8 cellular contexts compared by ENCODE assay signal in the genomic region with DNA sequence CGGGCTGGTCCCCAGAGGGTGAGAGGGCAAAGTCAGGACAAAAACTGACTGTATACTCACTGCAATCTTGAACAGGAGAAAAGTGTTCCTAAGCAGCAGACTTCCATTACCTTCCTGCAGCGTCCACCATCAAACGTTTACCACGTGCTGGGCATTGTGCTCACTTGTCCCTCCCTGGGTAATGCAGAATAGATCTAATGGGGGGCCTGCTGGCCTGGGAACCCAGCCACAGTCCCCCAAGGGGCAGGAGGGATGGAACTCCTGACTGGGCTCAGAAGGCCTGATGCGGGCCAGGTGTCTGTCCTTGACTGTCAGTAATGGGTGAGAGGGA. TPM values are rescaled to one million over a fixed set of nuclear protein-coding genes. Genes with fewer than 3 reads are reported as not detected.
DNase-seq lines count a peak whose midpoint lies in the region; ATAC-seq and TF ChIP-seq lines count a peak whose summit lies in the region.

No MANE protein-coding gene starts in this region.

- DNase-seq in central memory CD8-positive, alpha-beta T cell (ENCODE audit: low spot score in 2 of 2), result no peak
- no peak for DNase-seq in effector CD8-positive, alpha-beta T cell (lab: John Stamatoyannopoulos, UW)
- DNase-seq in glomerular visceral epithelial cell (ENCODE audit: extremely low spot score) (no peak), KBM-7 (no peak)

- peak overlapping the region; percentile 89 for H3K4me3 Mint-ChIP-seq in central memory CD8-positive, alpha-beta T cell
- H3K4me3 Mint-ChIP-seq in nephron, result peak overlapping the region; percentile 87 to 93 (median 91)

- H3K9ac ChIP-seq in HUES64 (ENCODE audit: low read depth, low read length), result peak overlapping the region; percentile 99; the same call in 1 of the 2 replicates

- peaks cover 13% of the 10 kb centered on the region for H3K4me1 Mint-ChIP-seq in central memory CD8-positive, alpha-beta T cell
- peaks cover 12% of the 10 kb centered on the region for H3K4me1 Mint-ChIP-seq in nephron

- in situ Hi-C loops in KBM-7 (cut with MboI; ENCODE audit: low pct_unique_long_range_greater_than_20kb, low sequenced_read_pairs), result no loop called here

- H3K9me3 Mint-ChIP-seq in central memory CD8-positive, alpha-beta T cell, result no peaks in the 10 kb centered on the region
- H3K9me3 Mint-ChIP-seq in nephron, result peaks cover 9% of the 10 kb centered on the region

- H3K27ac ChIP-seq in C4-2B (peak overlapping the region; percentile 94), HUES64 (ENCODE audit: low read depth, low read length) (peak overlapping the region; percentile 95; the same call in 1 of the 2 replicates)

- H3K27ac Mint-ChIP-seq in central memory CD8-positive, alpha-beta T cell (ENCODE audit: low read depth), result peak overlapping the region; percentile 97
- peak overlapping the region; percentile 100 for H3K27ac Mint-ChIP-seq in nephron

- TF ChIP-seq CTCF in C4-2B (conservative IDR thresholded peaks at IDR 0.05) (peak; percentile 36), nephron (IDR thresholded peaks at IDR 0.05; ENCODE audit: unreplicated experiment in 3 of 3) (no peak)

- no peaks in the 10 kb centered on the region for H3K9me3 ChIP-seq in HUES64 (ENCODE audit: insufficient read depth, low read depth, low read length)

- no peak for ATAC-seq in central memory CD8-positive, alpha-beta T cell (replicated peaks; ENCODE audit: extremely low read depth, poor library complexity, severe bottlenecking)
- ATAC-seq in HG03571 (IDR thresholded peaks at IDR 0.05; ENCODE audit: unreplicated experiment), result no peak

- H3K36me3 Mint-ChIP-seq in central memory CD8-positive, alpha-beta T cell (ENCODE audit: insufficient read depth), result peaks cover 8% of the 10 kb centered on the region
- no peaks in the 10 kb centered on the region for H3K36me3 Mint-ChIP-seq in nephron (ENCODE audit: low read depth)

- 20% methylated on average over 5 of the region's 5 CpGs for WGBS in HUES64

- no peaks in the 10 kb centered on the region for H3K4me1 ChIP-seq in HUES64 (ENCODE audit: insufficient read depth, low read length)

- no peaks in the 10 kb centered on the region for H3K36me3 ChIP-seq in HUES64 (ENCODE audit: insufficient read depth, low read length)

- no peaks in the 10 kb centered on the region for H3K27me3 ChIP-seq in HUES64 (ENCODE audit: insufficient read depth, low read length)

- H3K4me3 ChIP-seq in HUES64 (ENCODE audit: low read length), result peak overlapping the region; percentile 84

- peaks cover 2% of the 10 kb centered on the region for H3K27me3 Mint-ChIP-seq in central memory CD8-positive, alpha-beta T cell
- H3K27me3 Mint-ChIP-seq in nephron (ENCODE audit: low read depth), result peaks cover 3% of the 10 kb centered on the region

RNA-seq across cellular contexts. Expression of gene FAM156A, which starts 37.6 kb away (rescaled TPM):
- polyA plus RNA-seq in HUES64 (2013, experiment 1 of 2), result 6.6 TPM
- 7.0 TPM for polyA plus RNA-seq in HUES64 (2013, experiment 2 of 2)

RNA-seq across cellular contexts. Expression of gene GPR173, which starts 52.6 kb away (rescaled TPM):
- polyA plus RNA-seq in HUES64 (2013, experiment 1 of 2), result 3.1 TPM
- polyA plus RNA-seq in HUES64 (2013, experiment 2 of 2), result 4.9 TPM
